9 cellular contexts compared by ENCODE assay signal in the genomic region with DNA sequence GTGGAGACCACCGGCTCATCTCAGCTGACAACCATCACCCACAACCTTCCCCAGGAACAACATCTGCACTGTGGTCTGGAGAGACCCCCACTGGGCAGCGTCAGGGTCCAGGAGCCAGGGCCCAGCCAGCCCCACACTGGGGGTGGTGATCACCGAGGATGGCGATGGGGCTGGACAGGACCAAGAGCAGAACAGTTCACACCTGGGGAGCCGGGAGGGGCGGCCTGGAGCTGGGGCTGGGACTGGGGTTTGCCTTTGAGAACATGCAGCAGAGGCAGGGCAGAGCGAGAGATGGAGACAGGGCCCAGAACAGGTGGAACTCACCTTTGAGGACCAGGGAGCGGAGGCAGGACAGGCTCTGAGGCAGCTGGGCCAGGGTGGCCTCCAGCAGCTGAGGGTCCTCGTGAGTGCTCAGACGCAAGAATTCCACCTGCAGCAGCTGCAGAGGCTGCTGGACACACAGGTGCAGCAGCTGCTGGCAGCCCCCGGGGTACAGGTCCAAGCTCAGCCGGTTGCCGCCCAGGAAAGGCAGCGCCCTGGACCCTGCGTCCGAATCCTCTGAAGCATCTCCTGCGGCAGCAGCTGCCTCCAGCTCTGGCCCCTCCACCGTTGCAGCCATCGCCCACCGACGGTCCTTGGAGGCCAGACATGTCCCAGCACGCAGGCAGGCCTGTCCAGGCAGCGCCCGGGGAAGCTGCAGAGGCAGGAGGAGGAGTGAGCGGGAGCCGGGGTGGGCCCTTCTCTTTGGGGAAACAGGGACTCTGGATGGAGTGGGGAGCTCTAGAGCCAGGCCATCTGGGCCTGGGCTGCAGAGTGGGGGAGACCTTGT. TPM values are rescaled to one million over a fixed set of nuclear protein-coding genes. Genes with fewer than 3 reads are reported as not detected.
DNase-seq lines count a peak whose midpoint lies in the region; ATAC-seq and TF ChIP-seq lines count a peak whose summit lies in the region.
"Had no signal": no experiment of that assay in that cellular context is flagged by ENCODE, and none has a peak within 500 bp of the region (broad histone marks: within the 10 kb centered on the region; RNA-seq: fewer than 3 reads in every experiment).

No MANE protein-coding gene starts in this region.

- peak overlapping the region; percentile 85 for H3K4me3 Mint-ChIP-seq in activated T-cell treated with anti-CD3 and anti-CD28 coated beads, Interleukin-2, amount 50 U/mL, for 72 hours

- H3K36me3 Mint-ChIP-seq in activated T-cell treated with anti-CD3 and anti-CD28 coated beads, Interleukin-2, amount 50 U/mL, for 72 hours (ENCODE audit: insufficient read depth in 2 of 2): peaks cover 0 to 2% of the 10 kb centered on the region in 2 donors

- H3K27me3 Mint-ChIP-seq in activated T-cell treated with anti-CD3 and anti-CD28 coated beads, Interleukin-2, amount 50 U/mL, for 72 hours (ENCODE audit: low read depth): no peaks in the 10 kb centered on the region

- H4K20me1 ChIP-seq in SU-DHL-6 (ENCODE audit: low read depth, low read length): no peaks in the 10 kb centered on the region

- peaks cover 13% of the 10 kb centered on the region for H3F3A ChIP-seq in SU-DHL-6 (ENCODE audit: insufficient read depth)

- TF ChIP-seq CTCF in SU-DHL-6 (IDR thresholded peaks at IDR 0.05; ENCODE audit: insufficient read depth, low read length, poor library complexity, severe bottlenecking) (no peak), thyroid gland (IDR thresholded peaks at IDR 0.05) (no peak)

- H3K9me2 ChIP-seq in SU-DHL-6 (replicated peaks; ENCODE audit: insufficient read depth, low read length): no peaks in the 10 kb centered on the region

- H2AFZ ChIP-seq in SU-DHL-6 (ENCODE audit: low read depth, low read length, severe bottlenecking): no peak overlapping the region

- no peak for DNase-seq in activated T-cell treated with anti-CD3 and anti-CD28 coated beads, Interleukin-2, amount 50 U/mL, for 72 hours
- DNase-seq in activated T-cell treated with anti-CD3 and anti-CD28 coated beads for 4 hours: no peak
- DNase-seq in thyroid gland: no peak
- no peak for DNase-seq in HUDEP-2 (lab: John Stamatoyannopoulos, UW; ENCODE audit: unreplicated experiment in 76 of 76)

- no peak for TF ChIP-seq POLR2A in thyroid gland (IDR thresholded peaks at IDR 0.05)

- H3K27ac ChIP-seq in SU-DHL-6 (ENCODE audit: low read depth, low read length) (peak overlapping the region; percentile 75), thyroid gland (peak overlapping the region in 1 of 3 donors; percentile 85)

- no peaks in the 10 kb centered on the region for H3K9me3 ChIP-seq in SU-DHL-6 (ENCODE audit: insufficient read depth, low read length)
- H3K9me3 ChIP-seq in thyroid gland: no peaks in the 10 kb centered on the region
- H3K9me3 ChIP-seq: adrenal gland had no signal

- no peaks in the 10 kb centered on the region for H3K9me3 Mint-ChIP-seq in activated T-cell treated with anti-CD3 and anti-CD28 coated beads, Interleukin-2, amount 50 U/mL, for 72 hours

- peak overlapping the region; percentile 61 for H3K4me2 ChIP-seq in SU-DHL-6 (ENCODE audit: low read depth, low read length, poor library complexity, severe bottlenecking)

- H3K4me1 Mint-ChIP-seq in activated T-cell treated with anti-CD3 and anti-CD28 coated beads, Interleukin-2, amount 50 U/mL, for 72 hours (ENCODE audit: low read depth): peaks cover 17% of the 10 kb centered on the region

- no peak overlapping the region for H3K27ac Mint-ChIP-seq in activated T-cell treated with anti-CD3 and anti-CD28 coated beads, Interleukin-2, amount 50 U/mL, for 72 hours

- ATAC-seq in activated T-cell treated with anti-CD3 and anti-CD28 coated beads, Interleukin-2, amount 50 U/mL, for 72 hours (replicated peaks in 1 of 2): no peak
- no peak for ATAC-seq in GM21723 (IDR thresholded peaks at IDR 0.05; ENCODE audit: unreplicated experiment)
- ATAC-seq in HG02642 (IDR thresholded peaks at IDR 0.05; ENCODE audit: poor library complexity, unreplicated experiment): no peak

- no peaks in the 10 kb centered on the region for H3K36me3 ChIP-seq in SU-DHL-6 (ENCODE audit: low read length)
- H3K36me3 ChIP-seq in thyroid gland: no peaks in the 10 kb centered on the region

- H3K27me3 ChIP-seq in SU-DHL-6 (ENCODE audit: low read length) (no peaks in the 10 kb centered on the region), thyroid gland (no peaks in the 10 kb centered on the region)
- H3K27me3 ChIP-seq: adrenal gland had no signal

- 46 to 73% methylated on average over 12 to 25 of the region's 26 CpGs for WGBS in thyroid gland, 2 donors

- peak overlapping the region; percentile 68 for H3K4me3 ChIP-seq in SU-DHL-6 (ENCODE audit: insufficient read depth, low read length, poor library complexity, severe bottlenecking)
- H3K4me3 ChIP-seq in iPS-11a (ENCODE audit: low read depth, low read length): peak overlapping the region; percentile 28
- H3K4me3 ChIP-seq in thyroid gland (replicated peaks in 1 of 3): peak overlapping the region in 2 of 3 donors; percentile 11 to 62

- H3K9ac ChIP-seq in SU-DHL-6 (ENCODE audit: low read length): peak overlapping the region; percentile 89

- H3K4me1 ChIP-seq in thyroid gland: peaks cover 20 to 23% of the 10 kb centered on the region in 2 donors

- intact Hi-C loops in thyroid gland (cut with DNase I): no loop called here

- peaks cover 13% of the 10 kb centered on the region for H3K79me2 ChIP-seq in SU-DHL-6 (ENCODE audit: insufficient read depth, low read length)

RNA-seq across cellular contexts. Expression of gene PIDD1, which starts 1.0 kb away (rescaled TPM):
- 10 to 100 TPM; 25.2 to 34.2 TPM for total RNA-seq in activated T-cell treated with anti-CD3 and anti-CD28 coated beads, Interleukin-2, amount 50 U/mL, for 72 hours
- 10 to 100 TPM; 11.9 to 33.2 (median 16.1) TPM for total RNA-seq in thyroid gland

RNA-seq across cellular contexts. Expression of gene RPLP2, which starts 5.8 kb away (rescaled TPM):
- total RNA-seq in activated T-cell treated with anti-CD3 and anti-CD28 coated beads, Interleukin-2, amount 50 U/mL, for 72 hours: 1,000 to 10,000 TPM; 3,054 to 3,114 TPM
- total RNA-seq in thyroid gland: 100 to 1,000 TPM; 172 to 526 (median 290) TPM

RNA-seq across cellular contexts. Expression of gene SLC25A22, which starts 5.9 kb away (rescaled TPM):
- total RNA-seq in activated T-cell treated with anti-CD3 and anti-CD28 coated beads, Interleukin-2, amount 50 U/mL, for 72 hours: 10 to 100 TPM; 30.8 to 40.2 TPM
- 10 to 100 TPM in 1 of 4 donors, 1 to 10 TPM in 3; 5.1 to 13.1 (median 7.8) TPM for total RNA-seq in thyroid gland

RNA-seq across cellular contexts. Expression of gene CEND1, which starts 14.1 kb away (rescaled TPM):
- total RNA-seq in activated T-cell treated with anti-CD3 and anti-CD28 coated beads, Interleukin-2, amount 50 U/mL, for 72 hours: 1 to 10 TPM; 1.4 to 1.6 TPM
- under 1 TPM in 2 of 4 donors, not detected in 2; 0.44 to 0.45 TPM for total RNA-seq in thyroid gland

RNA-seq across cellular contexts. Expression of gene PNPLA2, which starts 14.7 kb away (rescaled TPM):
- total RNA-seq in activated T-cell treated with anti-CD3 and anti-CD28 coated beads, Interleukin-2, amount 50 U/mL, for 72 hours: 10 to 100 TPM; 64.5 to 77.1 TPM
- total RNA-seq in thyroid gland: 10 to 100 TPM; 35.8 to 95.0 (median 57.6) TPM

Comparison
In these comparisons a context has a peak if more than half of its experiments do, and no peak if none do; other contexts are left out.
1. RNA of gene RPLP2, which starts 5.8 kb away (total RNA-seq): 3,054 to 3,114 TPM in activated T-cell treated with anti-CD3 and anti-CD28 coated beads, Interleukin-2, amount 50 U/mL, for 72 hours; 172 to 526 TPM in thyroid gland; every median in the first group is over 4 times any median in the second.
2. Peak in every context shown above with its lines, with median percentiles within 50 percentile points of each other: H3K4me3 ChIP-seq.